Comparison of ENCODE assay signal across 7 cellular contexts in genomic region chr10:71874680-71875354, GRCh38. TPM values are rescaled to one million over a fixed set of nuclear protein-coding genes. Genes with fewer than 3 reads are reported as not detected.
DNase-seq lines count a peak whose midpoint lies in the region; ATAC-seq, FAIRE-seq and TF ChIP-seq lines count a peak whose summit lies in the region.
"Not testable (repeated sequence)": the region's sequence is repeated elsewhere in the genome, so short reads cannot be mapped to it uniquely, and the experiment has no call there.

No MANE protein-coding gene starts in this region.

- not testable (repeated sequence) for H3K9me3 ChIP-seq in GM12878 (replicated peaks; ENCODE audit: control insufficient read depth, insufficient read depth, low read length)

- peak overlapping the region; percentile 70; the same call in 1 of the 2 replicates for H3K27ac ChIP-seq in GM12878 (ENCODE audit: control insufficient read depth, insufficient read depth)

- not testable (repeated sequence) for TF ChIP-seq EP300 in GM12878 (IDR thresholded peaks at IDR 0.05; ENCODE audit: borderline replicate concordance in 1 of 2, control insufficient read depth in 1 of 2, low read depth in 2 of 2, low read length in 2 of 2)

- DNase-seq in GM12864 (ENCODE audit: low read depth), result peak; percentile 66
- peak; percentile 50 for DNase-seq in OCI-M1 (lab: John Stamatoyannopoulos, UW)
- not testable (repeated sequence) for DNase-seq in GM12878 (ENCODE audit: low read depth, low spot score); memory B cell (ENCODE audit: low spot score in 2 of 2); progenitor cell of endocrine pancreas (ENCODE audit: low spot score, unreplicated experiment)

- SMC1A ChIA-PET in GM12878 (lab: Charles Lee; ENCODE audit: uncharacterized antibody, unreplicated experiment), result interaction anchor here (1.3 kb wide), 1 partner anchor 15 kb away, joined by 3 read pairs; no protein-coding TSS in a partner anchor

- 0 out of 2 replicates have a peak overlapping the region, but pooled peaks have one; percentile 31 for H3K4me2 ChIP-seq in GM12878 (ENCODE audit: control insufficient read depth, insufficient read depth)

- intact Hi-C loops in GM12878 (cut with micrococcal nuclease; ENCODE audit: unreplicated experiment), result not testable (repeated sequence)

- H3K4me1 Mint-ChIP-seq in IgD-negative memory B cell (peaks cover 21 to 25% (median 23%) of the 10 kb centered on the region in 3 donors), memory B cell (peaks cover 27% of the 10 kb centered on the region)
- H3K4me1 Mint-ChIP-seq in progenitor cell of endocrine pancreas (ENCODE audit: low read depth), result not testable (repeated sequence)

- ATAC-seq in GM12878, result peak; percentile 14
- peak; percentile 52 for ATAC-seq in esophagus mucosa
- peak; percentile 65 for ATAC-seq in memory B cell (ENCODE audit: low read depth)

- RAD21 ChIA-PET in GM12878 (lab: Charles Lee; ENCODE audit: unreplicated experiment), result interaction anchor here (1.5 to 1.8 kb wide), 2 partner anchors 14 to 21 kb away, joined by 5 read pairs; no protein-coding TSS in a partner anchor

- in situ Hi-C loops in GM12878 (cut with MboI), result not testable (repeated sequence)

- not testable (repeated sequence) for H2AFZ ChIP-seq in GM12878 (ENCODE audit: control insufficient read depth, low read depth, low read length)

- not testable (repeated sequence) for BruUV-seq in GM12878 (replicated peaks; lab: Mats Ljungman, UMichigan)

- 78% methylated on average over 13 of the region's 13 CpGs for WGBS in GM12878 (ENCODE audit: insufficient coverage, insufficient replicate concordance, low lambda C conversion rate, missing lambda C conversion rate)

- TF ChIP-seq RAD21 in GM12878 (IDR thresholded peaks at IDR 0.05; ENCODE audit: insufficient read depth, low read depth, low read length), result not testable (repeated sequence)

- H3K36me3 Mint-ChIP-seq in IgD-negative memory B cell; memory B cell; progenitor cell of endocrine pancreas (ENCODE audit: insufficient read depth): not testable (repeated sequence)

- peaks cover 30% of the 10 kb centered on the region for H3K4me1 ChIP-seq in GM12878 (ENCODE audit: control insufficient read depth, insufficient read depth, low read length)

- not testable (repeated sequence) for H3K79me2 ChIP-seq in GM12878 (ENCODE audit: control insufficient read depth, insufficient read depth, low read length)

- not testable (repeated sequence) for H3K27me3 ChIP-seq in GM12878 (replicated peaks in 1 of 2; ENCODE audit: control insufficient read depth in 2 of 2, insufficient read depth in 2 of 2, low read length in 1 of 2)

- CTCF ChIA-PET in GM12878 (lab: Yijun Ruan, JAX), result interaction anchor here (1.4 kb wide), 1 partner anchor 40 kb away, joined by 3 read pairs; no protein-coding TSS in a partner anchor

- TF ChIP-seq POLR2A in GM12878 (IDR thresholded peaks at IDR 0.05; ENCODE audit: low read depth, low read length), result not testable (repeated sequence)

- H3K9ac ChIP-seq in GM12878 (ENCODE audit: control insufficient read depth, insufficient read depth, low read length), result not testable (repeated sequence)

- H3K27me3 Mint-ChIP-seq in IgD-negative memory B cell, memory B cell, progenitor cell of endocrine pancreas: not testable (repeated sequence)

- H4K20me1 ChIP-seq in GM12878 (ENCODE audit: control insufficient read depth, insufficient read depth), result not testable (repeated sequence)

- TF ChIP-seq CTCF in GM12864 (IDR thresholded peaks at IDR 0.05; ENCODE audit: low read depth, low read length, missing control alignments); GM12878 (IDR thresholded peaks at IDR 0.05 in 2 of 3, conservative IDR thresholded peaks at IDR 0.05 in 1 of 3; ENCODE audit: control insufficient read depth in 2 of 3, extremely low read depth in 1 of 3, insufficient read depth in 1 of 3, low read depth in 3 of 3, low read length in 3 of 3); progenitor cell of endocrine pancreas (IDR thresholded peaks at IDR 0.05; ENCODE audit: unreplicated experiment): not testable (repeated sequence)

- H3K4me3 ChIP-seq in GM12864 (ENCODE audit: low read depth, low read length); GM12878: not testable (repeated sequence)

- H3K9me3 Mint-ChIP-seq in IgD-negative memory B cell; memory B cell; progenitor cell of endocrine pancreas (ENCODE audit: low read depth): not testable (repeated sequence)

- not testable (repeated sequence) for FAIRE-seq in GM12878 (lab: Jason Lieb, UNC)

- POLR2A ChIA-PET in GM12878 (lab: Charles Lee), result not testable (repeated sequence)

- H3K4me3 Mint-ChIP-seq in IgD-negative memory B cell, result peak overlapping the region in 3 of 4 donors; percentile 56 to 83 (median 75)
- peak overlapping the region; percentile 59 for H3K4me3 Mint-ChIP-seq in memory B cell
- not testable (repeated sequence) for H3K4me3 Mint-ChIP-seq in progenitor cell of endocrine pancreas (ENCODE audit: low read depth)

- H3K27ac Mint-ChIP-seq in IgD-negative memory B cell (peak overlapping the region; percentile 89 to 93 (median 89)), memory B cell (peak overlapping the region; percentile 92), progenitor cell of endocrine pancreas (peak overlapping the region; percentile 29)

- H3K36me3 ChIP-seq in GM12878 (ENCODE audit: control insufficient read depth in 2 of 2, insufficient read depth in 2 of 2, low read length in 1 of 2), result not testable (repeated sequence)

RNA-seq across cellular contexts. Expression of gene PSAP, which starts 23.8 kb away (rescaled TPM):
- polyA plus RNA-seq in IgD-negative memory B cell, result 625 TPM
- total RNA-seq in GM12878 (2013; cell fraction: nucleolus; rRNA removed), result 269 and 285 TPM in 2 replicates
- total RNA-seq in GM12878 (2014; rRNA removed), result 287 and 299 TPM in 2 replicates
- total RNA-seq in GM12878 (2014; rRNA removed; fragmentation: Illumina TruSeq; extraction: Trizol), result 178 and 179 TPM in 2 replicates
- 336 and 346 TPM in 2 replicates for total RNA-seq in GM12878 (2021)
- polyA plus RNA-seq in GM12878 (2011; ENCODE audit: low read depth), result 193 TPM
- polyA plus RNA-seq in GM12878 (2011; rRNA removed), result 190 and 232 TPM in 2 replicates
- 284 and 288 TPM in 2 replicates for polyA plus RNA-seq in GM12878 (2011; cell fraction: cytosol; rRNA removed)
- polyA plus RNA-seq in GM12878 (2011; cell fraction: nucleus; rRNA removed), result 240 and 286 TPM in 2 replicates
- polyA plus RNA-seq in GM12878 (2012), result 258 and 314 TPM in 2 replicates
- polyA plus RNA-seq in GM12878 (2014; fragmentation: Illumina TruSeq; extraction: Trizol), result 251 and 258 TPM in 2 replicates
- 100 to 1,000 TPM; 280 to 312 TPM for polyA plus RNA-seq in GM12878 (2014; fragmentation: Nextera tagmentation; extraction: Ambion mirVana)
- 309 and 310 TPM in 2 replicates for polyA plus RNA-seq in GM12878 (2014; rRNA removed)
- polyA plus RNA-seq in GM12878 (2016; fragmentation: Nextera tagmentation; extraction: Ambion mirVana), result 100 to 1,000 TPM; 275 to 291 TPM
- 185 and 279 TPM in 2 replicates for polyA minus RNA-seq in GM12878 (2011; rRNA and poly(A)+ RNA removed)
- 85.0 and 93.7 TPM in 2 replicates for polyA minus RNA-seq in GM12878 (2011; cell fraction: cytosol; rRNA and poly(A)+ RNA removed)
- 43.9 and 51.0 TPM in 2 replicates for polyA minus RNA-seq in GM12878 (2011; cell fraction: nucleus; rRNA and poly(A)+ RNA removed)
- 376 TPM for total RNA-seq in esophagus mucosa
- total RNA-seq in progenitor cell of endocrine pancreas, result 510 and 538 TPM in 2 replicates

Comparison
In these comparisons a context has a peak if more than half of its experiments do, and no peak if none do; other contexts are left out.
1. H3K27ac Mint-ChIP-seq: peak in every context shown above with its lines; median percentile 92 in memory B cell; 89 in IgD-negative memory B cell; 29 in progenitor cell of endocrine pancreas.
2. ATAC-seq: peak in every context shown above with its lines; median percentile 65 in memory B cell; 52 in esophagus mucosa; 14 in GM12878.